In the genomic region with DNA sequence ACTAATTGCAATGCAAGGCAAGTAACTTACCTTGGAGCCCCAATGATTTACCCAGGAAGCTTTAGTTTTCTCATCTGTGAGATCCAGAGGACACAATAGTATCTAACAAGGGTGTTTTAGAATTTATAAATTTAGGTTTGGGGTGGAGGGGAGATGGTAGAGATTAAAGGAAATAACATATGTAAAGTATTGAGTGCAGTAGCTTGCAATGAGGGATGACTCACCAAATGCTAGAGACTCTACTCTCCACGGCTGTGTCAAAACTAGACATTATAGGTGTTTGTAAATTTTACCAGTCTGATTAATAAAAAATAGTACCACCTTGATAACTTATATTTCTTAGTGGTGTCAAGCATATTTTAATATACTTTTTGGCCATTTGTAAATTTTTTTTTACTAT, we compare ENCODE assay signal across 15 cellular contexts. TPM values are rescaled to one million over a fixed set of nuclear protein-coding genes. Genes with fewer than 3 reads are reported as not detected.
"Had no signal": no experiment of that assay in that cellular context is flagged by ENCODE, and none has a peak within 500 bp of the region (broad histone marks: within the 10 kb centered on the region; RNA-seq: fewer than 3 reads in every experiment).

No MANE protein-coding gene starts in this region.

- H3K4me3 Mint-ChIP-seq: activated CD4-positive, alpha-beta T cell treated with anti-CD3 and anti-CD28 coated beads, Interleukin-2, amount 10 ng/mL, durations not matched to agents 7 days and 5 days; activated naive CD8-positive, alpha-beta T cell treated with anti-CD3 and anti-CD28 coated beads for 36 hours had no signal

- H3K36me3 Mint-ChIP-seq: activated naive CD8-positive, alpha-beta T cell treated with anti-CD3 and anti-CD28 coated beads for 36 hours had no signal

- H3K36me3 ChIP-seq: sigmoid colon, thoracic aorta, upper lobe of right lung had no signal

- H3K9me3 Mint-ChIP-seq: activated naive CD8-positive, alpha-beta T cell treated with anti-CD3 and anti-CD28 coated beads for 36 hours had no signal

- ATAC-seq: body of pancreas, esophagus mucosa, left colon, psoas muscle, upper lobe of right lung had no signal

- H3K27ac ChIP-seq: body of pancreas, psoas muscle, thoracic aorta, upper lobe of right lung had no signal

- H3K9me3 ChIP-seq: body of pancreas, psoas muscle, sigmoid colon, thoracic aorta, upper lobe of right lung had no signal

- DNase-seq: activated CD4-positive, alpha-beta T cell treated with anti-CD3 and anti-CD28 coated beads, Interleukin-2, amount 10 ng/mL, durations not matched to agents 7 days and 5 days; activated CD8-positive, alpha-beta memory T cell treated with anti-CD3 and anti-CD28 coated beads, Interleukin-2, amount 50 U/mL, for 48 hours; activated gamma-delta T cell treated with Interleukin-2 at 50 U/mL for 16 hours; activated naive CD8-positive, alpha-beta T cell treated with anti-CD3 and anti-CD28 coated beads for 36 hours; amygdala; body of pancreas; caudate nucleus; left colon; occipital lobe; psoas muscle; sigmoid colon; stimulated activated CD4-positive, alpha-beta T cell treated with anti-CD3 and anti-CD28 coated beads, Interleukin-1b, Interleukin-23, amount 100 ng/mL, for 48 hours; upper lobe of right lung had no signal

- H3K27ac Mint-ChIP-seq: activated CD4-positive, alpha-beta T cell treated with anti-CD3 and anti-CD28 coated beads, Interleukin-2, amount 10 ng/mL, durations not matched to agents 7 days and 5 days; activated naive CD8-positive, alpha-beta T cell treated with anti-CD3 and anti-CD28 coated beads for 36 hours had no signal

- H3K4me1 ChIP-seq: body of pancreas, psoas muscle, upper lobe of right lung had no signal

- H3K27me3 ChIP-seq: body of pancreas, sigmoid colon, upper lobe of right lung had no signal

- H3K4me3 ChIP-seq: body of pancreas, psoas muscle, sigmoid colon, thoracic aorta, upper lobe of right lung had no signal

RNA-seq across cellular contexts. Expression of gene ABCA9, which starts 3.7 kb away (rescaled TPM):
- total RNA-seq: activated naive CD8-positive, alpha-beta T cell treated with anti-CD3 and anti-CD28 coated beads for 36 hours had no signal
